8 cellular contexts compared by ENCODE assay signal in genomic region chr5:177301503-177302165, GRCh38. TPM values are rescaled to one million over a fixed set of nuclear protein-coding genes. Genes with fewer than 3 reads are reported as not detected.
DNase-seq lines count a peak whose midpoint lies in the region; ATAC-seq and TF ChIP-seq lines count a peak whose summit lies in the region.

No MANE protein-coding gene starts in this region.

- no peak overlapping the region for H2BK20ac ChIP-seq in IMR-90 (ENCODE audit: low read depth, low read length)

- no peak overlapping the region for H2AK5ac ChIP-seq in IMR-90 (ENCODE audit: low read depth, low read length)

- H3K79me1 ChIP-seq in IMR-90 (ENCODE audit: low read depth in 1 of 2, low read length in 2 of 2): peaks cover 12 to 68% of the 10 kb centered on the region in 2 experiments

- H3K56ac ChIP-seq in IMR-90 (ENCODE audit: extremely low read depth, insufficient read depth, low read length): no peak overlapping the region

- no peak overlapping the region for H3K27ac ChIP-seq in IMR-90 (ENCODE audit: insufficient read depth, low read length)
- H3K27ac ChIP-seq in mucosa of rectum (ENCODE audit: low read depth in 2 of 2, low read length in 2 of 2): peak overlapping the region; percentile 87 to 92

- CTCF ChIA-PET in IMR-90 (lab: Yijun Ruan, JAX): interaction anchor here (1.1 kb wide), 1 partner anchor 188 kb away, joined by 3 read pairs; no protein-coding TSS in a partner anchor

- H3K4me3 Mint-ChIP-seq in CD14-positive monocyte: peak overlapping the region; percentile 93 to 96
- peak overlapping the region; percentile 98 for H3K4me3 Mint-ChIP-seq in activated naive CD8-positive, alpha-beta T cell

- H3K27me3 Mint-ChIP-seq in CD14-positive monocyte (ENCODE audit: low read depth in 3 of 3): peaks cover 0 to 5% (median 0%) of the 10 kb centered on the region in 3 donors
- no peaks in the 10 kb centered on the region for H3K27me3 Mint-ChIP-seq in activated naive CD8-positive, alpha-beta T cell

- no peak overlapping the region for H3K14ac ChIP-seq in IMR-90 (replicated peaks; ENCODE audit: low read depth, low read length)

- peaks cover 84% of the 10 kb centered on the region for H3K4me1 Mint-ChIP-seq in CD14-positive monocyte
- H3K4me1 Mint-ChIP-seq in activated naive CD8-positive, alpha-beta T cell (ENCODE audit: low read depth): peaks cover 67% of the 10 kb centered on the region

- no peak overlapping the region for H2BK120ac ChIP-seq in IMR-90 (ENCODE audit: low read depth, low read length)

- in situ Hi-C loops in IMR-90 (cut with MboI; ENCODE audit: low sequenced_read_pairs): no loop called here

- H3K4me2 ChIP-seq in IMR-90 (ENCODE audit: low read depth, low read length): no peak overlapping the region

- dilution Hi-C loops in IMR-90 (cut with HindIII; ENCODE audit: low sequenced_read_pairs, unreplicated experiment): no loop called here

- H4K20me1 ChIP-seq in IMR-90 (ENCODE audit: insufficient read depth, low read length): peaks cover 25% of the 10 kb centered on the region

- H2BK15ac ChIP-seq in IMR-90 (ENCODE audit: low read depth, low read length): no peak overlapping the region

- H3K27me3 ChIP-seq in IMR-90 (ENCODE audit: control insufficient read depth, insufficient read depth, low read length) (no peaks in the 10 kb centered on the region), mucosa of rectum (ENCODE audit: control insufficient read depth in 2 of 2, insufficient read depth in 2 of 2, low read length in 2 of 2) (no peaks in the 10 kb centered on the region)

- no peak for DNase-seq in CD14-positive monocyte (ENCODE audit: low spot score)
- no peak for DNase-seq in IMR-90
- no peak for DNase-seq in effector CD8-positive, alpha-beta T cell (lab: John Stamatoyannopoulos, UW)

- TF ChIP-seq CTCF in CD14-positive monocyte (IDR thresholded peaks at IDR 0.05): no peak
- TF ChIP-seq CTCF in IMR-90 (conservative IDR thresholded peaks at IDR 0.05; ENCODE audit: low read depth, low read length): no peak

- no peak overlapping the region for H3K4me3 ChIP-seq in IMR-90 (ENCODE audit: insufficient read depth, low read depth, low read length)
- H3K4me3 ChIP-seq in mucosa of rectum (ENCODE audit: low read length in 2 of 2): peak overlapping the region; percentile 14 to 83

- ATAC-seq in IMR-90 (ENCODE audit: low read depth): no peak
- no peak for ATAC-seq in HG03280 (IDR thresholded peaks at IDR 0.05; ENCODE audit: unreplicated experiment)
- no peak for ATAC-seq in HG03565 (IDR thresholded peaks at IDR 0.05; ENCODE audit: unreplicated experiment)
- ATAC-seq in GM19324 (IDR thresholded peaks at IDR 0.05; ENCODE audit: low FRiP score, unreplicated experiment): no peak

- POLR2A ChIA-PET in IMR-90 (lab: Charles Lee; ENCODE audit: unreplicated experiment): no interaction called here

- H3K4me1 ChIP-seq in IMR-90 (ENCODE audit: control insufficient read depth, insufficient read depth, low read length) (peaks cover 12% of the 10 kb centered on the region), mucosa of rectum (ENCODE audit: control insufficient read depth in 2 of 2, insufficient read depth in 2 of 2, low read length in 2 of 2) (peaks cover 53 to 62% of the 10 kb centered on the region in 2 donors)

- H3K36me3 Mint-ChIP-seq in CD14-positive monocyte: peaks cover 53 to 66% of the 10 kb centered on the region in 2 donors
- H3K36me3 Mint-ChIP-seq in activated naive CD8-positive, alpha-beta T cell: peaks cover 8% of the 10 kb centered on the region

- 0 out of 2 replicates have a peak overlapping the region, but pooled peaks have one; percentile 17 for H3K23ac ChIP-seq in IMR-90 (ENCODE audit: low read depth, low read length)

- TF ChIP-seq RAD21 in IMR-90 (IDR thresholded peaks at IDR 0.05; ENCODE audit: low read length): no peak

- no peak overlapping the region for H2AFZ ChIP-seq in IMR-90 (replicated peaks; ENCODE audit: low read length, poor library complexity)

- H3K18ac ChIP-seq in IMR-90 (ENCODE audit: low read depth, low read length): no peak overlapping the region

- no peak overlapping the region for H2BK5ac ChIP-seq in IMR-90 (ENCODE audit: low read depth, low read length, poor library complexity, severe bottlenecking)

- BruUV-seq in IMR-90 (replicated peaks; lab: Mats Ljungman, UMichigan): no TSS peak

- no peak overlapping the region for H4K91ac ChIP-seq in IMR-90 (ENCODE audit: insufficient read depth, low read depth, low read length)

- no peak overlapping the region for H2AK9ac ChIP-seq in IMR-90 (replicated peaks; ENCODE audit: low read depth, low read length, poor library complexity)

- H3K9me3 ChIP-seq in IMR-90 (ENCODE audit: control insufficient read depth, insufficient read depth, low read length) (no peaks in the 10 kb centered on the region), mucosa of rectum (ENCODE audit: control insufficient read depth in 2 of 2, low read length in 2 of 2) (no peaks in the 10 kb centered on the region)

- peak overlapping the region; percentile 45 to 96 (median 94) for H3K27ac Mint-ChIP-seq in CD14-positive monocyte
- H3K27ac Mint-ChIP-seq in activated naive CD8-positive, alpha-beta T cell: peak overlapping the region; percentile 81

- no peak for TF ChIP-seq POLR2A in IMR-90 (IDR thresholded peaks at IDR 0.05; ENCODE audit: low read depth, low read length)

- H3K9me1 ChIP-seq in IMR-90 (ENCODE audit: insufficient read depth, low read length): peaks cover 8% of the 10 kb centered on the region; the same call in 1 of the 2 replicates

- peaks cover 0 to under 1% (median 0%) of the 10 kb centered on the region in 7 donors for H3K9me3 Mint-ChIP-seq in CD14-positive monocyte
- no peaks in the 10 kb centered on the region for H3K9me3 Mint-ChIP-seq in activated naive CD8-positive, alpha-beta T cell (ENCODE audit: low read depth)

- no peak overlapping the region for H4K5ac ChIP-seq in IMR-90 (ENCODE audit: low read depth, low read length)

- 80% methylated on average over 2 of the region's 7 CpGs; no CpG with 5 or more reads in 1 of the 2 experiments for WGBS in IMR-90 (ENCODE audit: extremely low coverage in 2 of 2, insufficient read length in 1 of 2), 2 experiments

- peaks cover 25% of the 10 kb centered on the region for H3K36me3 ChIP-seq in IMR-90 (ENCODE audit: control insufficient read depth, insufficient read depth, low read length)
- H3K36me3 ChIP-seq in mucosa of rectum (ENCODE audit: control insufficient read depth in 2 of 2, insufficient read depth in 2 of 2, low read length in 2 of 2): peaks cover 16 to 18% of the 10 kb centered on the region in 2 donors

- H3K4ac ChIP-seq in IMR-90 (ENCODE audit: low read depth, low read length): no peak overlapping the region

- H3K9ac ChIP-seq in IMR-90 (ENCODE audit: low read depth, low read length) (no peak overlapping the region), mucosa of rectum (ENCODE audit: low read depth in 1 of 2, low read length in 2 of 2) (peak overlapping the region; percentile 86 to 97)

- H4K8ac ChIP-seq in IMR-90 (ENCODE audit: low read depth in 2 of 2, low read length in 2 of 2): no peak overlapping the region

- intact Hi-C loops in CD14-positive monocyte (cut with micrococcal nuclease) (loop anchor here (5.0 to 10.0 kb wide), 4 partner anchors 164 to 851 kb away; partner anchors contain the start of genes NHP2 (in 1 of the 2), RNF44 (in 1 of the 2) and TMED9 (in 1 of the 2)), IMR-90 (cut with micrococcal nuclease) (no loop called here)

TF ChIP-seq in IMR-90, 13 proteins besides CTCF, POLR2A, EP300 and RAD21 (continues in another document):
- TF ChIP-seq MAZ (IDR thresholded peaks at IDR 0.05; ENCODE audit: borderline replicate concordance, low read depth, low read length) (no peak), CHD1 (IDR thresholded peaks at IDR 0.05; ENCODE audit: low read depth, low read length) (no peak), MAFK (IDR thresholded peaks at IDR 0.05; ENCODE audit: low read depth, low read length) (no peak), RFX5 (IDR thresholded peaks at IDR 0.05; ENCODE audit: low read depth, low read length) (no peak), FOS (IDR thresholded peaks at IDR 0.05; ENCODE audit: low read depth, low read length) (no peak), NFE2L2 (IDR thresholded peaks at IDR 0.05; ENCODE audit: low read depth, low read length) (no peak), MXI1 (IDR thresholded peaks at IDR 0.05; ENCODE audit: borderline replicate concordance, low read depth, low read length) (no peak), USF2 (IDR thresholded peaks at IDR 0.05; ENCODE audit: low read depth, low read length) (no peak)

RNA-seq across cellular contexts. Expression of gene RAB24, which starts 1.9 kb away (rescaled TPM):
- 10 to 100 TPM; 74.3 to 94.4 TPM for polyA plus RNA-seq in CD14-positive monocyte
- 15.6 and 18.5 TPM in 2 replicates for total RNA-seq in IMR-90 (2012; rRNA removed)
- polyA plus RNA-seq in IMR-90 (2012; rRNA removed): 60.8 and 71.1 TPM in 2 replicates
- polyA plus RNA-seq in IMR-90 (2012; cell fraction: cytosol; rRNA removed): 84.6 and 99.1 TPM in 2 replicates
- polyA plus RNA-seq in IMR-90 (2012; cell fraction: nucleus; rRNA removed; ENCODE audit: low replicate concordance): 302 and 389 TPM in 2 replicates

RNA-seq across cellular contexts. Expression of gene PRELID1, which starts 2.0 kb away (rescaled TPM):
- polyA plus RNA-seq in CD14-positive monocyte: 100 to 1,000 TPM; 490 to 510 TPM
- 115 and 116 TPM in 2 replicates for total RNA-seq in IMR-90 (2012; rRNA removed)
- polyA plus RNA-seq in IMR-90 (2012; rRNA removed): 239 and 277 TPM in 2 replicates
- 256 and 277 TPM in 2 replicates for polyA plus RNA-seq in IMR-90 (2012; cell fraction: cytosol; rRNA removed)
- polyA plus RNA-seq in IMR-90 (2012; cell fraction: nucleus; rRNA removed; ENCODE audit: low replicate concordance): 79.4 and 122 TPM in 2 replicates

RNA-seq across cellular contexts. Expression of gene MXD3, which starts 10.1 kb away (rescaled TPM):
- polyA plus RNA-seq in CD14-positive monocyte (10 to 100 TPM; 21.5 to 25.5 TPM), IMR-90 (2012; rRNA removed) (12.9 and 14.5 TPM in 2 replicates)
- 5.6 and 7.3 TPM in 2 replicates for total RNA-seq in IMR-90 (2012; rRNA removed)
- 12.4 and 23.8 TPM in 2 replicates for polyA plus RNA-seq in IMR-90 (2012; cell fraction: cytosol; rRNA removed)
- 46.2 and 104 TPM in 2 replicates for polyA plus RNA-seq in IMR-90 (2012; cell fraction: nucleus; rRNA removed; ENCODE audit: low replicate concordance)

RNA-seq across cellular contexts. Expression of gene LMAN2, which starts 49.8 kb away (rescaled TPM):
- 100 to 1,000 TPM; 259 to 275 TPM for polyA plus RNA-seq in CD14-positive monocyte
- 164 and 303 TPM in 2 replicates for total RNA-seq in IMR-90 (2012; rRNA removed)
- polyA plus RNA-seq in IMR-90 (2012; rRNA removed): 251 and 253 TPM in 2 replicates
- polyA plus RNA-seq in IMR-90 (2012; cell fraction: cytosol; rRNA removed): 241 and 386 TPM in 2 replicates
- 123 and 180 TPM in 2 replicates for polyA plus RNA-seq in IMR-90 (2012; cell fraction: nucleus; rRNA removed; ENCODE audit: low replicate concordance)

RNA-seq across cellular contexts. Expression of gene RGS14, which starts 56.1 kb away (rescaled TPM):
- polyA plus RNA-seq in CD14-positive monocyte: 10 to 100 TPM; 35.4 to 43.5 TPM
- total RNA-seq in IMR-90 (2012; rRNA removed): 1.1 TPM in 2 replicates
- polyA plus RNA-seq in IMR-90 (2012; rRNA removed): 6.5 and 7.6 TPM in 2 replicates
- 8.3 and 12.9 TPM in 2 replicates for polyA plus RNA-seq in IMR-90 (2012; cell fraction: cytosol; rRNA removed)
- 12.4 and 21.2 TPM in 2 replicates for polyA plus RNA-seq in IMR-90 (2012; cell fraction: nucleus; rRNA removed; ENCODE audit: low replicate concordance)
